In genomic region chr6:30344868-30345671, GRCh38 we compare ENCODE assay signal across 8 cellular contexts. TPM values are rescaled to one million over a fixed set of nuclear protein-coding genes. Genes with fewer than 3 reads are reported as not detected.
DNase-seq lines count a peak whose midpoint lies in the region; ATAC-seq and TF ChIP-seq lines count a peak whose summit lies in the region.

TSS of gene RPP21 (plus strand) at chr6:30345156. CDS start at chr6:30345172, 16 bp downstream.

- H3K27me3 Mint-ChIP-seq in activated CD4-positive, alpha-beta T cell treated with anti-CD3 and anti-CD28 coated beads for 36 hours = peaks cover 2% of the 10 kb centered on the region
- no peaks in the 10 kb centered on the region for H3K27me3 Mint-ChIP-seq in chondrocyte (ENCODE audit: low read depth)

- no peaks in the 10 kb centered on the region for H3K9me3 Mint-ChIP-seq in activated CD4-positive, alpha-beta T cell treated with anti-CD3 and anti-CD28 coated beads for 36 hours (ENCODE audit: low read depth)
- H3K9me3 Mint-ChIP-seq in chondrocyte (ENCODE audit: low read depth) = no peaks in the 10 kb centered on the region

- H3K36me3 Mint-ChIP-seq in activated CD4-positive, alpha-beta T cell treated with anti-CD3 and anti-CD28 coated beads for 36 hours (ENCODE audit: low read depth) = peaks cover 44% of the 10 kb centered on the region
- H3K36me3 Mint-ChIP-seq in chondrocyte (ENCODE audit: low read depth) = peaks cover 16% of the 10 kb centered on the region

- TF ChIP-seq POLR2A in GM19193 (IDR thresholded peaks at IDR 0.05; ENCODE audit: extremely low read depth, insufficient read depth, insufficient read length) = peak; percentile 95

- intact Hi-C loops in activated CD4-positive, alpha-beta T cell treated with anti-CD3 and anti-CD28 coated beads for 36 hours (cut with DNase I, micrococcal nuclease) = loop anchor here (1.0 to 10.0 kb wide), 10 partner anchors 19 to 1230 kb away; partner anchors contain the start of genes TRIM26 (in 2 of the 2), GNL1 (in 1 of the 2), LTA (in 1 of the 2) and PPP1R11 (in 1 of the 2)

- POLR2A ChIA-PET in activated CD4-positive, alpha-beta T cell treated with anti-CD3 and anti-CD28 coated beads for 36 hours (lab: Charles Lee) = no interaction called here

- CTCF ChIA-PET in activated CD4-positive, alpha-beta T cell treated with anti-CD3 and anti-CD28 coated beads for 36 hours (lab: Charles Lee) = interaction anchor here (0.5 kb wide), 1 partner anchor 369 kb away, joined by 3 read pairs; no protein-coding TSS in a partner anchor

- peak; percentile 94 for ATAC-seq in HG03432 (IDR thresholded peaks at IDR 0.05; ENCODE audit: unreplicated experiment)
- ATAC-seq in activated CD4-positive, alpha-beta T cell treated with anti-CD3 and anti-CD28 coated beads for 36 hours = peak; percentile 96

- peak; percentile 99 for DNase-seq in AG20443 (ENCODE audit: low spot score)
- peak; percentile 74 for DNase-seq in NCI-H510A treated with DMSO at 0.1 percent for 48 hours (lab: John Stamatoyannopoulos, UW)
- DNase-seq in activated CD4-positive, alpha-beta T cell treated with anti-CD3 and anti-CD28 coated beads for 36 hours = peak; percentile 94
- DNase-seq in chondrocyte (ENCODE audit: low spot score) = peak; percentile 94
- peak; percentile 86 for DNase-seq in kidney tubule cell (ENCODE audit: low spot score)
- peak; percentile 66 to 84 for DNase-seq in stimulated activated CD4-positive, alpha-beta T cell treated with anti-CD3 and anti-CD28 coated beads, Interleukin-1b, Interleukin-23, amount 100 ng/mL, for 1 hour (ENCODE audit: low read depth in 2 of 2)

- H3K27ac Mint-ChIP-seq in activated CD4-positive, alpha-beta T cell treated with anti-CD3 and anti-CD28 coated beads for 36 hours = peak within 1 kb of the TSS; percentile 84
- H3K27ac Mint-ChIP-seq in chondrocyte (ENCODE audit: unreplicated experiment) = peak within 1 kb of the TSS; percentile 86

- H3K4me3 Mint-ChIP-seq in activated CD4-positive, alpha-beta T cell treated with anti-CD3 and anti-CD28 coated beads for 36 hours = peak within 1 kb of the TSS; percentile 85
- H3K4me3 Mint-ChIP-seq in chondrocyte (ENCODE audit: unreplicated experiment) = peak within 1 kb of the TSS; percentile 83

- peaks cover 41% of the 10 kb centered on the region for H3K4me1 Mint-ChIP-seq in activated CD4-positive, alpha-beta T cell treated with anti-CD3 and anti-CD28 coated beads for 36 hours
- peaks cover 11% of the 10 kb centered on the region for H3K4me1 Mint-ChIP-seq in chondrocyte (ENCODE audit: low read depth)

- TF ChIP-seq CTCF in chondrocyte (IDR thresholded peaks at IDR 0.05) = peak; percentile 34

RNA-seq across cellular contexts. Expression of gene RPP21, which starts in this region (rescaled TPM):
- 10 to 100 TPM; 32.6 to 38.1 TPM for total RNA-seq in activated CD4-positive, alpha-beta T cell treated with anti-CD3 and anti-CD28 coated beads for 36 hours
- total RNA-seq in chondrocyte = 38.4 to 41.8 TPM (median 39.7 TPM) in 3 replicates

Comparison
In these comparisons a context has a peak if more than half of its experiments do, and no peak if none do; other contexts are left out.
1. Peak in every context shown above with its lines: DNase-seq and ATAC-seq.